Comparison of ENCODE assay signal across 1 cellular context in genomic region chr3:171810278-171811058, GRCh38.
TF ChIP-seq lines count a peak whose summit lies in the region.

PLD1 (minus strand) TSS chr3:171810483; CDS start chr3:171738051, 72,432 bp downstream.

TF ChIP-seq in HepG2, 621 proteins besides CTCF, POLR2A, EP300 and RAD21 (continued from another document and continues in another):
- TF ChIP-seq MTA1 (CRISPR knock-in tag; IDR thresholded peaks at IDR 0.05; ENCODE audit: borderline replicate concordance) (peak; percentile 53; the same call in 1 of the 2 replicates), RFX1 (IDR thresholded peaks at IDR 0.05) (no peak), CCAR2 (optimal IDR thresholded peaks at IDR 0.05; ENCODE audit: low read depth, low read length) (no peak), TCF12 (IDR thresholded peaks at IDR 0.05) (no peak), TCF12 (CRISPR knock-in tag; IDR thresholded peaks at IDR 0.05) (no peak), ZNF362 (CRISPR knock-in tag; IDR thresholded peaks at IDR 0.05; ENCODE audit: borderline replicate concordance) (no peak), LCORL (IDR thresholded peaks at IDR 0.05) (no peak), LCORL (CRISPR knock-in tag; IDR thresholded peaks at IDR 0.05) (peak; percentile 60; the same call in 1 of the 2 replicates), ESRRA (CRISPR knock-in tag; IDR thresholded peaks at IDR 0.05; ENCODE audit: low read depth) (no peak), ZNF280D (CRISPR knock-in tag; IDR thresholded peaks at IDR 0.05) (0 out of 2 replicates have a peak, but pooled peaks have one; percentile 60), SNAPC2 (CRISPR knock-in tag; IDR thresholded peaks at IDR 0.05) (no peak), ZNF513 (CRISPR knock-in tag; conservative IDR thresholded peaks at IDR 0.05) (no peak), TOE1 (CRISPR knock-in tag; IDR thresholded peaks at IDR 0.05) (no peak), TAF15 (IDR thresholded peaks at IDR 0.05; ENCODE audit: low read depth, low read length, poor library complexity, severe bottlenecking) (peak; percentile 4), ZNF781 (CRISPR knock-in tag; IDR thresholded peaks at IDR 0.05; ENCODE audit: borderline replicate concordance, not compliant biosample characterization) (no peak), BRD4 (CRISPR knock-in tag; IDR thresholded peaks at IDR 0.05) (peak; percentile 37; the same call in 1 of the 2 replicates), ZNF691 (CRISPR knock-in tag; IDR thresholded peaks at IDR 0.05; ENCODE audit: borderline replicate concordance, low read depth) (peak; percentile 67; the same call in 1 of the 2 replicates), ZNF619 (CRISPR knock-in tag; IDR thresholded peaks at IDR 0.05) (no peak), GATAD1 (CRISPR knock-in tag; IDR thresholded peaks at IDR 0.05) (no peak), SAFB2 (CRISPR knock-in tag; IDR thresholded peaks at IDR 0.05; ENCODE audit: borderline replicate concordance, low read depth) (no peak), HOXA3 (CRISPR knock-in tag; IDR thresholded peaks at IDR 0.05) (peak; percentile 62; the same call in 1 of the 2 replicates), ZNF207 (IDR thresholded peaks at IDR 0.05; ENCODE audit: borderline replicate concordance) (no peak), SPEN (CRISPR knock-in tag; IDR thresholded peaks at IDR 0.05; ENCODE audit: low read depth) (peak; percentile 29; the same call in 1 of the 2 replicates), ZBTB43 (CRISPR knock-in tag; conservative IDR thresholded peaks at IDR 0.05) (no peak), MBD4 (IDR thresholded peaks at IDR 0.05; ENCODE audit: borderline replicate concordance, low read length) (no peak), ZMYM2 (CRISPR knock-in tag; IDR thresholded peaks at IDR 0.05) (peak; percentile 82), ZSCAN20 (CRISPR knock-in tag; IDR thresholded peaks at IDR 0.05; ENCODE audit: borderline replicate concordance) (peak; percentile 72; the same call in 1 of the 2 replicates), ZKSCAN1 (IDR thresholded peaks at IDR 0.05; ENCODE audit: low read length) (no peak), ZBTB20 (CRISPR knock-in tag; IDR thresholded peaks at IDR 0.05; ENCODE audit: borderline replicate concordance, low read depth) (no peak; the same call in 1 of the 2 replicates), XRCC5 (optimal IDR thresholded peaks at IDR 0.05; ENCODE audit: low read length) (no peak), CBFB (CRISPR knock-in tag; IDR thresholded peaks at IDR 0.05) (peak; percentile 51), NRL (CRISPR knock-in tag; IDR thresholded peaks at IDR 0.05; ENCODE audit: borderline replicate concordance) (peak; percentile 67; the same call in 1 of the 2 replicates), RORA (CRISPR knock-in tag; IDR thresholded peaks at IDR 0.05) (no peak), IRF1 (CRISPR knock-in tag; IDR thresholded peaks at IDR 0.05; ENCODE audit: low read depth) (no peak; the same call in 1 of the 2 replicates), ZMAT3 (CRISPR knock-in tag; conservative IDR thresholded peaks at IDR 0.05) (no peak), TARDBP (CRISPR knock-in tag; IDR thresholded peaks at IDR 0.05) (no peak; the same call in 1 of the 2 replicates), ZNF605 (CRISPR knock-in tag; IDR thresholded peaks at IDR 0.05) (peak; percentile 97), NCOA2 (CRISPR knock-in tag; IDR thresholded peaks at IDR 0.05) (no peak), GTF3A (CRISPR knock-in tag; conservative IDR thresholded peaks at IDR 0.05) (no peak), UBTF (CRISPR knock-in tag; IDR thresholded peaks at IDR 0.05) (peak; percentile 87), SMYD3 (CRISPR knock-in tag; IDR thresholded peaks at IDR 0.05) (no peak), GABPA (IDR thresholded peaks at IDR 0.05; ENCODE audit: low read depth, low read length) (no peak), GABPA (CRISPR knock-in tag; IDR thresholded peaks at IDR 0.05; ENCODE audit: low read depth) (no peak), STAT6 (CRISPR knock-in tag; IDR thresholded peaks at IDR 0.05; ENCODE audit: borderline replicate concordance) (no peak), ZNF570 (CRISPR knock-in tag; IDR thresholded peaks at IDR 0.05; ENCODE audit: borderline replicate concordance) (no peak), ZNF710 (CRISPR knock-in tag; IDR thresholded peaks at IDR 0.05; ENCODE audit: borderline replicate concordance) (no peak; the same call in 1 of the 2 replicates), ZFP41 (CRISPR knock-in tag; IDR thresholded peaks at IDR 0.05; ENCODE audit: borderline replicate concordance) (no peak), ZNF557 (CRISPR knock-in tag; IDR thresholded peaks at IDR 0.05) (no peak), ZNF737 (CRISPR knock-in tag; IDR thresholded peaks at IDR 0.05; ENCODE audit: borderline replicate concordance) (no peak), NAIF1 (CRISPR knock-in tag; IDR thresholded peaks at IDR 0.05; ENCODE audit: borderline replicate concordance) (no peak; the same call in 1 of the 2 replicates), ZNF251 (CRISPR knock-in tag; IDR thresholded peaks at IDR 0.05) (no peak), ZNF878 (CRISPR knock-in tag; IDR thresholded peaks at IDR 0.05) (peak; percentile 87), NFYB (CRISPR knock-in tag; IDR thresholded peaks at IDR 0.05) (peak; percentile 52), ZNF709 (CRISPR knock-in tag; IDR thresholded peaks at IDR 0.05) (no peak; the same call in 1 of the 2 replicates), EEA1 (CRISPR knock-in tag; IDR thresholded peaks at IDR 0.05; ENCODE audit: borderline replicate concordance) (no peak)
